In genomic region chr1:181442181-181442525, GRCh38 we compare ENCODE assay signal across 25 cellular contexts. TPM values are rescaled to one million over a fixed set of nuclear protein-coding genes. Genes with fewer than 3 reads are reported as not detected.
DNase-seq lines count a peak whose midpoint lies in the region; ATAC-seq, FAIRE-seq and TF ChIP-seq lines count a peak whose summit lies in the region.
"Had no signal": no experiment of that assay in that cellular context is flagged by ENCODE, and none has a peak within 500 bp of the region (broad histone marks: within the 10 kb centered on the region; RNA-seq: fewer than 3 reads in every experiment).

No MANE protein-coding gene starts in this region.

- no peaks in the 10 kb centered on the region for H3F3A ChIP-seq in MM.1S (ENCODE audit: insufficient read depth, low read length)

- TF ChIP-seq EP300 in gastroesophageal sphincter (IDR thresholded peaks at IDR 0.05): no peak

- no peak for TF ChIP-seq POLR2A in GM12892 (IDR thresholded peaks at IDR 0.05; ENCODE audit: low read depth, low read length)
- TF ChIP-seq POLR2A in gastroesophageal sphincter (IDR thresholded peaks at IDR 0.05): no peak

- peak; percentile 72 for FAIRE-seq in GM12892 (lab: Jason Lieb, UNC)
- FAIRE-seq: A204.1, D721Med, GM19239, K562 had no signal

- H3K27me3 ChIP-seq in gastroesophageal sphincter: no peaks in the 10 kb centered on the region
- no peaks in the 10 kb centered on the region for H3K27me3 ChIP-seq in psoas muscle (ENCODE audit: insufficient read depth in 3 of 3, low read length in 2 of 3)
- H3K27me3 ChIP-seq in MM.1S (replicated peaks; ENCODE audit: insufficient read depth, low read length): no peaks in the 10 kb centered on the region
- H3K27me3 ChIP-seq: BE2C had no signal

- H3K79me2 ChIP-seq in MM.1S (ENCODE audit: low read length): no peaks in the 10 kb centered on the region

- H2AFZ ChIP-seq in MM.1S (ENCODE audit: low read length): no peak overlapping the region
- H2AFZ ChIP-seq: GM23248 had no signal

- H3K9me3 Mint-ChIP-seq in stimulated activated effector memory CD8-positive, alpha-beta T cell treated with anti-CD3 and anti-CD28 coated beads, Interleukin-12 subunit alpha, Interleukin-12 subunit beta, amount 100 ng/mL, for 72 hours: no peaks in the 10 kb centered on the region
- H3K9me3 Mint-ChIP-seq: CD8-positive, alpha-beta memory T cell; HFFc6 had no signal

- no peak overlapping the region for H3K4me3 Mint-ChIP-seq in stimulated activated effector memory CD8-positive, alpha-beta T cell treated with anti-CD3 and anti-CD28 coated beads, Interleukin-12 subunit alpha, Interleukin-12 subunit beta, amount 100 ng/mL, for 72 hours
- H3K4me3 Mint-ChIP-seq: CD4-positive, CD25-positive, alpha-beta regulatory T cell; CD8-positive, alpha-beta memory T cell; HFFc6 had no signal

- DNase-seq in GM12892 (ENCODE audit: insufficient read length): no peak
- no peak for DNase-seq in mucosa of descending colon
- no peak for DNase-seq in stimulated activated effector memory CD8-positive, alpha-beta T cell treated with anti-CD3 and anti-CD28 coated beads, Interleukin-12 subunit alpha, Interleukin-12 subunit beta, amount 100 ng/mL, for 72 hours (ENCODE audit: low spot score in 2 of 2)
- DNase-seq in psoas muscle: no peak
- DNase-seq in MM.1S: no peak
- DNase-seq in Kasumi-1 (lab: John Stamatoyannopoulos, UW): no peak
- no peak for DNase-seq in germinal center (ENCODE audit: low spot score)
- DNase-seq: ACHN; BE2C; C1 segment of cervical spinal cord; CD4-positive, CD25-positive, alpha-beta regulatory T cell; CD8-positive, alpha-beta memory T cell; COR-L47; DMS79; GDM1; HCEC 1CT; HFFc6; IMR-90 had no signal

- no peak overlapping the region for H3K9ac ChIP-seq in MM.1S (ENCODE audit: low read length)
- H3K9ac ChIP-seq: GM23248 had no signal

- H3K36me3 ChIP-seq in gastroesophageal sphincter (no peaks in the 10 kb centered on the region), mucosa of descending colon (ENCODE audit: low read depth) (no peaks in the 10 kb centered on the region), psoas muscle (ENCODE audit: insufficient read depth in 1 of 2, low read depth in 1 of 2) (no peaks in the 10 kb centered on the region), MM.1S (replicated peaks; ENCODE audit: insufficient read depth, low read length) (no peaks in the 10 kb centered on the region)
- H3K36me3 ChIP-seq: BE2C had no signal

- TF ChIP-seq CTCF in gastroesophageal sphincter (IDR thresholded peaks at IDR 0.05) (no peak), mucosa of descending colon (IDR thresholded peaks at IDR 0.05) (no peak), psoas muscle (IDR thresholded peaks at IDR 0.05) (no peak), MM.1S (IDR thresholded peaks at IDR 0.05; ENCODE audit: low read length) (no peak)

- H3K9me3 ChIP-seq in gastroesophageal sphincter (no peaks in the 10 kb centered on the region), mucosa of descending colon (no peaks in the 10 kb centered on the region), psoas muscle (no peaks in the 10 kb centered on the region), MM.1S (replicated peaks; ENCODE audit: insufficient read depth, low read length) (no peaks in the 10 kb centered on the region)
- H3K9me3 ChIP-seq: BE2C had no signal

- H3K4me3 ChIP-seq in gastroesophageal sphincter (no peak overlapping the region), mucosa of descending colon (no peak overlapping the region), psoas muscle (no peak overlapping the region), MM.1S (ENCODE audit: low read length) (no peak overlapping the region)
- H3K4me3 ChIP-seq: GM23248, K562 had no signal

- no peaks in the 10 kb centered on the region for H4K20me1 ChIP-seq in MM.1S (ENCODE audit: insufficient read depth, low read length)

- H3K27ac Mint-ChIP-seq in stimulated activated effector memory CD8-positive, alpha-beta T cell treated with anti-CD3 and anti-CD28 coated beads, Interleukin-12 subunit alpha, Interleukin-12 subunit beta, amount 100 ng/mL, for 72 hours: no peak overlapping the region
- H3K27ac Mint-ChIP-seq: CD4-positive, CD25-positive, alpha-beta regulatory T cell; CD8-positive, alpha-beta memory T cell; HFFc6 had no signal

- ATAC-seq in gastroesophageal sphincter (peak; percentile 51), mucosa of descending colon (peak; percentile 34), psoas muscle (no peak)
- peak; percentile 18 for ATAC-seq in stimulated activated effector memory CD8-positive, alpha-beta T cell treated with anti-CD3 and anti-CD28 coated beads, Interleukin-12 subunit alpha, Interleukin-12 subunit beta, amount 100 ng/mL, for 72 hours
- ATAC-seq: K562 had no signal

- no peaks in the 10 kb centered on the region for H3K36me3 Mint-ChIP-seq in stimulated activated effector memory CD8-positive, alpha-beta T cell treated with anti-CD3 and anti-CD28 coated beads, Interleukin-12 subunit alpha, Interleukin-12 subunit beta, amount 100 ng/mL, for 72 hours
- H3K36me3 Mint-ChIP-seq: CD4-positive, CD25-positive, alpha-beta regulatory T cell; CD8-positive, alpha-beta memory T cell had no signal

- H3K27ac ChIP-seq in gastroesophageal sphincter (no peak overlapping the region), psoas muscle (no peak overlapping the region), MM.1S (ENCODE audit: low read length) (no peak overlapping the region)
- H3K27ac ChIP-seq: GM23248, HL-60 had no signal

- intact Hi-C loops in mucosa of descending colon (cut with DNase I, micrococcal nuclease): no loop called here
- intact Hi-C loops in psoas muscle (cut with DNase I): no loop called here

- no peak overlapping the region for H3K4me2 ChIP-seq in MM.1S (ENCODE audit: low read depth, low read length)

- H3K4me1 Mint-ChIP-seq in stimulated activated effector memory CD8-positive, alpha-beta T cell treated with anti-CD3 and anti-CD28 coated beads, Interleukin-12 subunit alpha, Interleukin-12 subunit beta, amount 100 ng/mL, for 72 hours: no peaks in the 10 kb centered on the region
- H3K4me1 Mint-ChIP-seq: CD4-positive, CD25-positive, alpha-beta regulatory T cell; CD8-positive, alpha-beta memory T cell had no signal

- no peaks in the 10 kb centered on the region for H3K9me2 ChIP-seq in MM.1S (replicated peaks; ENCODE audit: insufficient read depth, low read length)

- H3K4me1 ChIP-seq in gastroesophageal sphincter (peaks cover 0 to 5% (median 0%) of the 10 kb centered on the region in 3 donors), mucosa of descending colon (ENCODE audit: low read depth) (no peaks in the 10 kb centered on the region), psoas muscle (no peaks in the 10 kb centered on the region), MM.1S (ENCODE audit: low read length) (peaks cover 6% of the 10 kb centered on the region; the same call in 1 of the 2 replicates)
- H3K4me1 ChIP-seq: BE2C had no signal

RNA-seq across cellular contexts. Expression of gene CACNA1E, which starts 41.2 kb away (rescaled TPM):
- polyA plus RNA-seq in GM12892 (2012; ENCODE audit: missing spikeins): 16.9 TPM
- total RNA-seq in gastroesophageal sphincter (under 1 TPM; 0.13 to 0.23 (median 0.16) TPM), mucosa of descending colon (1 to 10 TPM in 1 of 3 donors, under 1 TPM in 2; 0.09 to 1.4 (median 0.22) TPM), psoas muscle (under 1 TPM in 2 of 4 donors, not detected in 2; 0.04 to 0.06 TPM)
- polyA plus RNA-seq in psoas muscle: under 1 TPM in 2 of 3 donors, not detected in 1; 0.03 to 0.05 TPM
- total RNA-seq: CD4-positive, CD25-positive, alpha-beta regulatory T cell; CD8-positive, alpha-beta memory T cell; GM23248; HFFc6; IMR-90 had no signal
- polyA plus RNA-seq: CD4-positive, CD25-positive, alpha-beta regulatory T cell; CD8-positive, alpha-beta memory T cell; GM23248; IMR-90; K562 had no signal

Comparison
In these comparisons a context has a peak if more than half of its experiments do, and no peak if none do; other contexts are left out.
1. ATAC-seq: peak in gastroesophageal sphincter (single experiment), mucosa of descending colon (single experiment) and stimulated activated effector memory CD8-positive, alpha-beta T cell treated with anti-CD3 and anti-CD28 coated beads, Interleukin-12 subunit alpha, Interleukin-12 subunit beta, amount 100 ng/mL, for 72 hours (single experiment); none in psoas muscle (0 of 4).